ENCODE assay signal across 14 cellular contexts in genomic region chr4:153261922-153262321, GRCh38.
"Had no signal": no experiment of that assay in that cellular context is flagged by ENCODE, and none has a peak within 500 bp of the region (broad histone marks: within the 10 kb centered on the region; RNA-seq: fewer than 3 reads in every experiment).

No MANE protein-coding gene starts in this region.

- H3K9me3 ChIP-seq: adrenal gland, suprapubic skin had no signal

- H3K27me3 ChIP-seq: adrenal gland, suprapubic skin had no signal

- H3K27ac ChIP-seq: adrenal gland, epithelial cell of prostate, left ventricle myocardium inferior, suprapubic skin had no signal

- H3K36me3 ChIP-seq: adrenal gland, left ventricle myocardium inferior, suprapubic skin had no signal

- DNase-seq: activated CD4-positive, alpha-beta T cell treated with anti-CD3 and anti-CD28 coated beads for 36 hours; activated CD4-positive, alpha-beta T cell treated with anti-CD3 and anti-CD28 coated beads, Interleukin-2, amount 50 U/mL, for 48 hours; activated gamma-delta T cell; adrenal gland; foreskin melanocyte; kidney; left ventricle myocardium inferior; mammary epithelial cell; midbrain; nephron progenitor cell; stimulated activated CD4-positive, alpha-beta T cell treated with anti-CD3 and anti-CD28 coated beads, Interleukin-2, amount 100 ng/mL, for 24 hours; stimulated activated naive CD8-positive, alpha-beta T cell treated with anti-CD3 and anti-CD28 coated beads, Interleukin-15, Interleukin-2, amounts not matched to agents 100 U/mL and 50 U/mL, for 24 hours had no signal

- H3K4me3 ChIP-seq: adrenal gland, left ventricle myocardium inferior, suprapubic skin had no signal
